In the genomic region with DNA sequence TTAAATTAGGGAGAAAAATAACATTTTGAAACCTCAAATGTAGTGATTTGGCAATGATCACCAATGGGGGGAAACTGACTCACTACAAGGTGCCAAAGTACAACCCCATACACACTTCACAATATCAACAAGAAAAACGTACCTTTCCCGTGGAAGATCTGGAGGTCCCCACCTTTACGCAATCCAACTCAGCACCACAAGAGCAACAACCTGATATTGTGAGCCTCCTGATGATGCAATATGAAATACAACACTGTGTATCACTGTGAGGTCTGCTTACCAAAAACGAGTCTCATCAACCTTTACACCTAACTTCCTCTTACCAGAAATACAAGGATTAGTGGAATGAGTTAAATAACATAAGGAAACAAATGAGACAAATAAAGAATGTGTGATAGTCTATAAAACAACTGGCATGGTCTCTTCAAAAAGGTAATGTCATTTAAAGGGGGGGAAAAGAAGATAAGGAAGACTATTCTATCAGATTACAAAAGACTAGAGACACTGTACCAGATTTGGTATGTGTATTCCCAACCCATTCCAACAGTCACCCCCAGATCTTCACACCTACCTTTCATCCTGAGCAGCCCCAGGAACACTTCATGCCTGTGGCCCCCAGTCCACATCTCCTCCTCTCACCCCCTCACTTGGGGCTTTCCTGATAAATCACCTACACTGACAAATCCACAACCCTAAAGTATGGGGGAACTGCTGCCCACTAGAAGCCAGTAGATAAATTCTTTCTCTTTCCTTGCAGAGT, we compare ENCODE assay signal across 1 cellular context.
A peak's percentile ranks its signal among the peaks of the same experiment; 100 is the strongest.
TF ChIP-seq lines count a peak whose summit lies in the region.

No MANE protein-coding gene starts in this region.

TF ChIP-seq in K562, 482 proteins besides CTCF, POLR2A, EP300 and RAD21 (continued from another document):
- TF ChIP-seq, protein P1, sequence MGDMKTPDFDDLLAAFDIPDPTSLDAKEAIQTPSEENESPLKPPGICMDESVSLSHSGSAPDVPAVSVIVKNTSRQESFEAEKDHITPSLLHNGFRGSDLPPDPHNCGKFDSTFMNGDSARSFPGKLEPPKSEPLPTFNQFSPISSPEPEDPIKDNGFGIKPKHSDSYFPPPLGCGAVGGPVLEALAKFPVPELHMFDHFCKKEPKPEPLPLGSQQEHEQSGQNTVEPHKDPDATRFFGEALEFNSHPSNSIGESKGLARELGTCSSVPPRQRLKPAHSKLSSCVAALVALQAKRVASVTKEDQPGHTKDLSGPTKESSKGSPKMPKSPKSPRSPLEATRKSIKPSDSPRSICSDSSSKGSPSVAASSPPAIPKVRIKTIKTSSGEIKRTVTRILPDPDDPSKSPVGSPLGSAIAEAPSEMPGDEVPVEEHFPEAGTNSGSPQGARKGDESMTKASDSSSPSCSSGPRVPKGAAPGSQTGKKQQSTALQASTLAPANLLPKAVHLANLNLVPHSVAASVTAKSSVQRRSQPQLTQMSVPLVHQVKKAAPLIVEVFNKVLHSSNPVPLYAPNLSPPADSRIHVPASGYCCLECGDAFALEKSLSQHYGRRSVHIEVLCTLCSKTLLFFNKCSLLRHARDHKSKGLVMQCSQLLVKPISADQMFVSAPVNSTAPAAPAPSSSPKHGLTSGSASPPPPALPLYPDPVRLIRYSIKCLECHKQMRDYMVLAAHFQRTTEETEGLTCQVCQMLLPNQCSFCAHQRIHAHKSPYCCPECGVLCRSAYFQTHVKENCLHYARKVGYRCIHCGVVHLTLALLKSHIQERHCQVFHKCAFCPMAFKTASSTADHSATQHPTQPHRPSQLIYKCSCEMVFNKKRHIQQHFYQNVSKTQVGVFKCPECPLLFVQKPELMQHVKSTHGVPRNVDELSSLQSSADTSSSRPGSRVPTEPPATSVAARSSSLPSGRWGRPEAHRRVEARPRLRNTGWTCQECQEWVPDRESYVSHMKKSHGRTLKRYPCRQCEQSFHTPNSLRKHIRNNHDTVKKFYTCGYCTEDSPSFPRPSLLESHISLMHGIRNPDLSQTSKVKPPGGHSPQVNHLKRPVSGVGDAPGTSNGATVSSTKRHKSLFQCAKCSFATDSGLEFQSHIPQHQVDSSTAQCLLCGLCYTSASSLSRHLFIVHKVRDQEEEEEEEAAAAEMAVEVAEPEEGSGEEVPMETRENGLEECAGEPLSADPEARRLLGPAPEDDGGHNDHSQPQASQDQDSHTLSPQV (IDR thresholded peaks at IDR 0.05): no peak
- TF ChIP-seq, protein P2, sequence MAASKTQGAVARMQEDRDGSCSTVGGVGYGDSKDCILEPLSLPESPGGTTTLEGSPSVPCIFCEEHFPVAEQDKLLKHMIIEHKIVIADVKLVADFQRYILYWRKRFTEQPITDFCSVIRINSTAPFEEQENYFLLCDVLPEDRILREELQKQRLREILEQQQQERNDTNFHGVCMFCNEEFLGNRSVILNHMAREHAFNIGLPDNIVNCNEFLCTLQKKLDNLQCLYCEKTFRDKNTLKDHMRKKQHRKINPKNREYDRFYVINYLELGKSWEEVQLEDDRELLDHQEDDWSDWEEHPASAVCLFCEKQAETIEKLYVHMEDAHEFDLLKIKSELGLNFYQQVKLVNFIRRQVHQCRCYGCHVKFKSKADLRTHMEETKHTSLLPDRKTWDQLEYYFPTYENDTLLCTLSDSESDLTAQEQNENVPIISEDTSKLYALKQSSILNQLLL (CRISPR knock-in tag; IDR thresholded peaks at IDR 0.05; ENCODE audit: borderline replicate concordance): no peak
- TF ChIP-seq, protein P3, sequence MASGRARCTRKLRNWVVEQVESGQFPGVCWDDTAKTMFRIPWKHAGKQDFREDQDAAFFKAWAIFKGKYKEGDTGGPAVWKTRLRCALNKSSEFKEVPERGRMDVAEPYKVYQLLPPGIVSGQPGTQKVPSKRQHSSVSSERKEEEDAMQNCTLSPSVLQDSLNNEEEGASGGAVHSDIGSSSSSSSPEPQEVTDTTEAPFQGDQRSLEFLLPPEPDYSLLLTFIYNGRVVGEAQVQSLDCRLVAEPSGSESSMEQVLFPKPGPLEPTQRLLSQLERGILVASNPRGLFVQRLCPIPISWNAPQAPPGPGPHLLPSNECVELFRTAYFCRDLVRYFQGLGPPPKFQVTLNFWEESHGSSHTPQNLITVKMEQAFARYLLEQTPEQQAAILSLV (tag; IDR thresholded peaks at IDR 0.05): peak; percentile 72
- TF ChIP-seq TRIM28 (IDR thresholded peaks at IDR 0.05): no peak
- no peak for TF ChIP-seq RHOXF2B (CRISPR knock-in tag; conservative IDR thresholded peaks at IDR 0.05)
- TF ChIP-seq ZNF507 (tag; conservative IDR thresholded peaks at IDR 0.05): no peak
- TF ChIP-seq CEBPG (CRISPR knock-in tag; IDR thresholded peaks at IDR 0.05): peak; percentile 94
- TF ChIP-seq CEBPG (tag; conservative IDR thresholded peaks at IDR 0.05 in 1 of 2, IDR thresholded peaks at IDR 0.05 in 1 of 2): peak; percentile 80 to 91
- TF ChIP-seq, protein P4, sequence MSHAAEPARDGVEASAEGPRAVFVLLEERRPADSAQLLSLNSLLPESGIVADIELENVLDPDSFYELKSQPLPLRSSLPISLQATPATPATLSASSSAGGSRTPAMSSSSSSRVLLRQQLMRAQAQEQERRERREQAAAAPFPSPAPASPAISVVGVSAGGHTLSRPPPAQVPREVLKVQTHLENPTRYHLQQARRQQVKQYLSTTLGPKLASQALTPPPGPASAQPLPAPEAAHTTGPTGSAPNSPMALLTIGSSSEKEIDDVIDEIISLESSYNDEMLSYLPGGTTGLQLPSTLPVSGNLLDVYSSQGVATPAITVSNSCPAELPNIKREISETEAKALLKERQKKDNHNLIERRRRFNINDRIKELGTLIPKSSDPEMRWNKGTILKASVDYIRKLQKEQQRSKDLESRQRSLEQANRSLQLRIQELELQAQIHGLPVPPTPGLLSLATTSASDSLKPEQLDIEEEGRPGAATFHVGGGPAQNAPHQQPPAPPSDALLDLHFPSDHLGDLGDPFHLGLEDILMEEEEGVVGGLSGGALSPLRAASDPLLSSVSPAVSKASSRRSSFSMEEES (CRISPR knock-in tag; IDR thresholded peaks at IDR 0.05): no peak
- no peak for TF ChIP-seq ZNF217 (CRISPR knock-in tag; IDR thresholded peaks at IDR 0.05)
- no peak for TF ChIP-seq TAF15 (IDR thresholded peaks at IDR 0.05; ENCODE audit: low read depth, low read length)
- TF ChIP-seq, protein P5, sequence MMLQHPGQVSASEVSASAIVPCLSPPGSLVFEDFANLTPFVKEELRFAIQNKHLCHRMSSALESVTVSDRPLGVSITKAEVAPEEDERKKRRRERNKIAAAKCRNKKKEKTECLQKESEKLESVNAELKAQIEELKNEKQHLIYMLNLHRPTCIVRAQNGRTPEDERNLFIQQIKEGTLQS (IDR thresholded peaks at IDR 0.05): peak; percentile 95
- TF ChIP-seq, protein P5 (CRISPR knock-in tag; conservative IDR thresholded peaks at IDR 0.05): no peak
- no peak for TF ChIP-seq RBM25 (IDR thresholded peaks at IDR 0.05; ENCODE audit: low read depth, low read length, severe bottlenecking)
- TF ChIP-seq ZKSCAN8 (CRISPR knock-in tag; IDR thresholded peaks at IDR 0.05): no peak
- no peak for TF ChIP-seq BCOR (IDR thresholded peaks at IDR 0.05)
- no peak for TF ChIP-seq MXI1 (IDR thresholded peaks at IDR 0.05; ENCODE audit: low read depth, low read length)
TF ChIP-seq in K562: peak in this region for 7.
